ENCODE assay signal across 18 cellular contexts in the genomic region with DNA sequence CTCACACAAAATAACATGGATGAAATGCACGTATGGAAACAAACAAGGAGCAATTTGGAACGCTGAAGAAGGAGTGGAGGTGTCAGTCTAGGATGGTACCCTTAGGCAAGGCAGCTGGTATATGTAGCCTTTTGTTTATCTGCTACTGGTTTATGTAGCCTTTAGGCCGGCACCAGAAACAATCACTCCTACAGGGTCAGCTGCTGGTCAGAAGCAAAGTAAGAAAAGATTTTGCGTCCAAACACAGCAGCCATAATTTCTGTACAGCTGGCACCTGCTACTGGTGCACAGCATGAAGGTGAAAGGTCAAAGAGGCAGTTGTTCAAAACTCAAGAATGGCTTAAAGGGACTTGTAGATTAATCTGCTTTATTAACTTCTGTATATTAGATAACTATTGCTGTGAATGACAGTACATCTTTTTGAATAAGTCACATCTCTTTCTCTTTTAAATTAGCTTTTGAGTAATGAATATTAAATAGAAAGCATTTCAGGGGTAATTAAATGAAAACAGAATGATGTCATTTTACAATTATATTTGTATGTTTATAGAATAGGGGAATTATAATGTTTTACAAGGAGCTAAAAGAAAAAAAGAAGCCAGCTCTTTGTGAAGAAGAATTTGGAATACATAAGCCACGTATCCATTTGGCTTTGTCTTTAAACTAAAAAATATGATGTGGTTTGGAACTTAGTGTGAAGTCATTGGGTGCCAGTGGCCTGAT. TPM values are rescaled to one million over a fixed set of nuclear protein-coding genes. Genes with fewer than 3 reads are reported as not detected.
DNase-seq lines count a peak whose midpoint lies in the region; ATAC-seq and TF ChIP-seq lines count a peak whose summit lies in the region.
"Had no signal": no experiment of that assay in that cellular context is flagged by ENCODE, and none has a peak within 500 bp of the region (broad histone marks: within the 10 kb centered on the region; RNA-seq: fewer than 3 reads in every experiment).

No MANE protein-coding gene starts in this region.

- H3K4me1 Mint-ChIP-seq in effector memory CD8-positive, alpha-beta T cell (ENCODE audit: low read depth in 2 of 2), result peaks cover 0 to 5% of the 10 kb centered on the region in 2 donors
- peaks cover 5% of the 10 kb centered on the region for H3K4me1 Mint-ChIP-seq in WTC11

- CTCF ChIA-PET in WTC11 (lab: Charles Lee), result interaction anchor here (0.6 to 1.3 kb wide), 5 partner anchors 61 to 888 kb away, joined by 3 to 4 read pairs (median 3); no protein-coding TSS in a partner anchor

- no peak for ATAC-seq in SK-N-SH treated with all-trans-retinoic acid at 6 μM for 48 hours
- no peak for ATAC-seq in effector memory CD8-positive, alpha-beta T cell (replicated peaks)
- no peak for ATAC-seq in WTC11
- ATAC-seq: GM12878, HCT116, K562 had no signal

- POLR2A ChIA-PET in WTC11 (lab: Charles Lee), result no interaction called here

- no peak overlapping the region for H3K4me3 ChIP-seq in BE2C (ENCODE audit: low read depth, low read length)
- H3K4me3 ChIP-seq in HAP-1, result no peak overlapping the region
- H3K4me3 ChIP-seq: GM12878, K562, PC-9 had no signal

- DNase-seq in BE2C (peak; percentile 34), HAP-1 (ENCODE audit: low spot score in 2 of 2) (peak; percentile 6 to 9), NCI-H69 (lab: John Stamatoyannopoulos, UW) (peak; percentile 97), SKM-1 treated with dmso at 0.1 percent for 144 hours (lab: John Stamatoyannopoulos, UW; ENCODE audit: unreplicated experiment) (no peak), WTC11 (ENCODE audit: low spot score) (no peak), SW 1271 (lab: John Stamatoyannopoulos, UW) (no peak)
- DNase-seq in effector memory CD8-positive, alpha-beta T cell, result no peak
- DNase-seq: Caco-2, GDM1, NCI-H1436 treated with DMSO at 0.1 percent for 48 hours, NCI-H2081 treated with DMSO at 0.1 percent for 48 hours, NCI-H526 treated with DMSO at 0.1 percent for 48 hours, PC-9 had no signal

- no peaks in the 10 kb centered on the region for H3K36me3 Mint-ChIP-seq in effector memory CD8-positive, alpha-beta T cell (ENCODE audit: insufficient read depth)
- H3K36me3 Mint-ChIP-seq in WTC11, result 0 out of 2 replicates have a peak, but pooled peaks cover 4% of the 10 kb centered on the region

- H3K9me3 ChIP-seq in BE2C (no peaks in the 10 kb centered on the region), HAP-1 (no peaks in the 10 kb centered on the region)
- H3K9me3 ChIP-seq: Caco-2 had no signal

- in situ Hi-C loops in HAP-1 (cut with MboI; ENCODE audit: low sequenced_read_pairs), result no loop called here

- H3K4me1 ChIP-seq in BE2C (peaks cover 19% of the 10 kb centered on the region), HAP-1 (no peaks in the 10 kb centered on the region; the same call in 1 of the 2 replicates)
- H3K4me1 ChIP-seq: Caco-2 had no signal

- TF ChIP-seq CTCF in BE2C (IDR thresholded peaks at IDR 0.05; ENCODE audit: low read depth, low read length) (no peak), WTC11 (IDR thresholded peaks at IDR 0.05) (no peak)

- H3K27me3 ChIP-seq in BE2C, result no peaks in the 10 kb centered on the region
- H3K27me3 ChIP-seq in HAP-1 (ENCODE audit: low read depth), result 0 out of 2 replicates have a peak, but pooled peaks cover 2% of the 10 kb centered on the region

- no peak overlapping the region for H3K27ac Mint-ChIP-seq in effector memory CD8-positive, alpha-beta T cell
- H3K27ac Mint-ChIP-seq in WTC11, result no peak overlapping the region

- no peak overlapping the region for H3K4me3 Mint-ChIP-seq in effector memory CD8-positive, alpha-beta T cell
- H3K4me3 Mint-ChIP-seq in WTC11, result no peak overlapping the region

- H3K36me3 ChIP-seq in BE2C (peaks cover 8% of the 10 kb centered on the region; the same call in 1 of the 2 replicates), HAP-1 (replicated peaks) (no peaks in the 10 kb centered on the region)

- peaks cover 18 to 46% of the 10 kb centered on the region in 2 donors for H3K27me3 Mint-ChIP-seq in effector memory CD8-positive, alpha-beta T cell
- H3K27me3 Mint-ChIP-seq in WTC11 (ENCODE audit: low read depth), result no peaks in the 10 kb centered on the region

- no peaks in the 10 kb centered on the region for H3K9me3 Mint-ChIP-seq in effector memory CD8-positive, alpha-beta T cell
- peaks cover 6% of the 10 kb centered on the region for H3K9me3 Mint-ChIP-seq in WTC11

TF ChIP-seq in SK-N-SH treated with all-trans-retinoic acid at 6 μM for 48 hours, 23 proteins besides CTCF, POLR2A, EP300 and RAD21:
- TF ChIP-seq ISL1 (CRISPR knock-in tag; IDR thresholded peaks at IDR 0.05) (peak; percentile 48), RARB (CRISPR knock-in tag; IDR thresholded peaks at IDR 0.05) (no peak)

TF ChIP-seq in WTC11, 78 proteins besides CTCF, POLR2A, EP300 and RAD21 (continues in another document):
- TF ChIP-seq CDX4 (CRISPR knock-in tag; IDR thresholded peaks at IDR 0.05; ENCODE audit: borderline replicate concordance) (no peak), PREB (CRISPR knock-in tag; IDR thresholded peaks at IDR 0.05; ENCODE audit: borderline replicate concordance) (no peak), ZNF263 (CRISPR knock-in tag; IDR thresholded peaks at IDR 0.05; ENCODE audit: low read depth) (no peak), NR2C2 (CRISPR knock-in tag; IDR thresholded peaks at IDR 0.05) (no peak), ZNF317 (CRISPR knock-in tag; IDR thresholded peaks at IDR 0.05; ENCODE audit: borderline replicate concordance, low read depth) (no peak), SOX15 (CRISPR knock-in tag; IDR thresholded peaks at IDR 0.05) (no peak), USF2 (CRISPR knock-in tag; IDR thresholded peaks at IDR 0.05) (no peak)
- TF ChIP-seq, protein P1, sequence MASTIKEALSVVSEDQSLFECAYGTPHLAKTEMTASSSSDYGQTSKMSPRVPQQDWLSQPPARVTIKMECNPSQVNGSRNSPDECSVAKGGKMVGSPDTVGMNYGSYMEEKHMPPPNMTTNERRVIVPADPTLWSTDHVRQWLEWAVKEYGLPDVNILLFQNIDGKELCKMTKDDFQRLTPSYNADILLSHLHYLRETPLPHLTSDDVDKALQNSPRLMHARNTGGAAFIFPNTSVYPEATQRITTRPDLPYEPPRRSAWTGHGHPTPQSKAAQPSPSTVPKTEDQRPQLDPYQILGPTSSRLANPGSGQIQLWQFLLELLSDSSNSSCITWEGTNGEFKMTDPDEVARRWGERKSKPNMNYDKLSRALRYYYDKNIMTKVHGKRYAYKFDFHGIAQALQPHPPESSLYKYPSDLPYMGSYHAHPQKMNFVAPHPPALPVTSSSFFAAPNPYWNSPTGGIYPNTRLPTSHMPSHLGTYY (CRISPR knock-in tag; IDR thresholded peaks at IDR 0.05), result no peak
- TF ChIP-seq, protein P2, sequence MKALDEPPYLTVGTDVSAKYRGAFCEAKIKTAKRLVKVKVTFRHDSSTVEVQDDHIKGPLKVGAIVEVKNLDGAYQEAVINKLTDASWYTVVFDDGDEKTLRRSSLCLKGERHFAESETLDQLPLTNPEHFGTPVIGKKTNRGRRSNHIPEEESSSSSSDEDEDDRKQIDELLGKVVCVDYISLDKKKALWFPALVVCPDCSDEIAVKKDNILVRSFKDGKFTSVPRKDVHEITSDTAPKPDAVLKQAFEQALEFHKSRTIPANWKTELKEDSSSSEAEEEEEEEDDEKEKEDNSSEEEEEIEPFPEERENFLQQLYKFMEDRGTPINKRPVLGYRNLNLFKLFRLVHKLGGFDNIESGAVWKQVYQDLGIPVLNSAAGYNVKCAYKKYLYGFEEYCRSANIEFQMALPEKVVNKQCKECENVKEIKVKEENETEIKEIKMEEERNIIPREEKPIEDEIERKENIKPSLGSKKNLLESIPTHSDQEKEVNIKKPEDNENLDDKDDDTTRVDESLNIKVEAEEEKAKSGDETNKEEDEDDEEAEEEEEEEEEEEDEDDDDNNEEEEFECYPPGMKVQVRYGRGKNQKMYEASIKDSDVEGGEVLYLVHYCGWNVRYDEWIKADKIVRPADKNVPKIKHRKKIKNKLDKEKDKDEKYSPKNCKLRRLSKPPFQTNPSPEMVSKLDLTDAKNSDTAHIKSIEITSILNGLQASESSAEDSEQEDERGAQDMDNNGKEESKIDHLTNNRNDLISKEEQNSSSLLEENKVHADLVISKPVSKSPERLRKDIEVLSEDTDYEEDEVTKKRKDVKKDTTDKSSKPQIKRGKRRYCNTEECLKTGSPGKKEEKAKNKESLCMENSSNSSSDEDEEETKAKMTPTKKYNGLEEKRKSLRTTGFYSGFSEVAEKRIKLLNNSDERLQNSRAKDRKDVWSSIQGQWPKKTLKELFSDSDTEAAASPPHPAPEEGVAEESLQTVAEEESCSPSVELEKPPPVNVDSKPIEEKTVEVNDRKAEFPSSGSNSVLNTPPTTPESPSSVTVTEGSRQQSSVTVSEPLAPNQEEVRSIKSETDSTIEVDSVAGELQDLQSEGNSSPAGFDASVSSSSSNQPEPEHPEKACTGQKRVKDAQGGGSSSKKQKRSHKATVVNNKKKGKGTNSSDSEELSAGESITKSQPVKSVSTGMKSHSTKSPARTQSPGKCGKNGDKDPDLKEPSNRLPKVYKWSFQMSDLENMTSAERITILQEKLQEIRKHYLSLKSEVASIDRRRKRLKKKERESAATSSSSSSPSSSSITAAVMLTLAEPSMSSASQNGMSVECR (CRISPR knock-in tag; IDR thresholded peaks at IDR 0.05; ENCODE audit: borderline replicate concordance), result no peak

RNA-seq across cellular contexts. Expression of gene TLX3, which starts 33.1 kb away (rescaled TPM):
- polyA plus RNA-seq in BE2C (2012; ENCODE audit: insufficient read depth, insufficient read length, low read depth), result not detected
- 0.11 to 0.16 TPM in 2 of 3 replicates, not detected in the other for total RNA-seq in WTC11 (2021)
- total RNA-seq: Caco-2; GM12878; K562; PC-9; T-helper 1 cell treated with Interleukin-12 subunit alpha and Interleukin-12 subunit beta and Interleukin-4 antibody, amounts not matched to agents 30 ng/mL and 1 ng/mL, for 36 hours had no signal
- polyA plus RNA-seq: GM12878, K562 had no signal

Comparison
In these comparisons a context has a peak if more than half of its experiments do, and no peak if none do; other contexts are left out.
1. DNase-seq: peak in BE2C (single experiment), HAP-1 (2 of 2) and NCI-H69 (single experiment); none in effector memory CD8-positive, alpha-beta T cell (0 of 3), SKM-1 treated with dmso at 0.1 percent for 144 hours (single experiment), WTC11 (single experiment) and SW 1271 (0 of 2).